ENCODE assay signal across 8 cellular contexts in genomic region chr14:56579345-56580316, GRCh38. TPM values are rescaled to one million over a fixed set of nuclear protein-coding genes. Genes with fewer than 3 reads are reported as not detected.
A peak's percentile ranks its signal among the peaks of the same experiment; 100 is the strongest.
DNase-seq lines count a peak whose midpoint lies in the region; ATAC-seq and TF ChIP-seq lines count a peak whose summit lies in the region.

TMEM260 (plus strand) TSS chr14:56579798; CDS start chr14:56579915, 117 bp downstream.

- no peaks in the 10 kb centered on the region for H3K27me3 ChIP-seq in GM23248 (replicated peaks; ENCODE audit: insufficient read depth)

- peaks cover 14% of the 10 kb centered on the region; the same call in 1 of the 2 replicates for H3K4me1 ChIP-seq in GM23248 (ENCODE audit: insufficient read depth)

- peak; percentile 82 for DNase-seq in EL
- peak; percentile 92 for DNase-seq in GM23248
- peak; percentile 77 to 88 for DNase-seq in Kasumi-1 (lab: John Stamatoyannopoulos, UW)
- DNase-seq in RKO (ENCODE audit: low spot score) = peak; percentile 84
- DNase-seq in activated T-helper 1 cell treated with anti-CD3 and anti-CD28 coated beads, Interleukin-2, amount 50 U/mL, for 16 hours (ENCODE audit: low read depth in 1 of 2, low spot score in 1 of 2) = peak; percentile 80 to 89
- peak; percentile 85 for DNase-seq in fibroblast of mammary gland (ENCODE audit: low read depth)
- DNase-seq in naive thymus-derived CD8-positive, alpha-beta T cell = peak; percentile 81 to 98 (median 90)
- DNase-seq in stimulated activated naive CD4-positive, alpha-beta T cell (lab: John Stamatoyannopoulos, UW) = peak; percentile 78 to 99 (median 90)

- H3K4me1 Mint-ChIP-seq in naive thymus-derived CD8-positive, alpha-beta T cell = peaks cover 26 to 49% (median 45%) of the 10 kb centered on the region in 4 donors

- no peaks in the 10 kb centered on the region for H3F3A ChIP-seq in GM23248 (ENCODE audit: insufficient read depth)

- POLR2A ChIA-PET in naive thymus-derived CD8-positive, alpha-beta T cell (lab: Charles Lee) = interaction anchor here (0.5 to 1.6 kb wide), 9 partner anchors 11 to 1848 kb away, joined by 3 to 11 read pairs (median 4); partner anchors contain the start of genes AP5M1, EXOC5, KIAA0586 and NAA30

- H2AFZ ChIP-seq in GM23248 = peak within 1 kb of the TSS; percentile 96

- peak within 1 kb of the TSS; percentile 87 to 98 (median 94) for H3K4me3 Mint-ChIP-seq in naive thymus-derived CD8-positive, alpha-beta T cell

- WGBS in GM23248 (ENCODE audit: low coverage in 1 of 2, low lambda C conversion rate in 2 of 2, missing lambda C conversion rate in 2 of 2), 2 experiments = 0 to 1% methylated on average over 37 to 50 of the region's 64 CpGs

- peak; percentile 89 for ATAC-seq in naive thymus-derived CD8-positive, alpha-beta T cell

- H3K9ac ChIP-seq in GM23248 = peak within 1 kb of the TSS; percentile 91

- no peaks in the 10 kb centered on the region for H3K9me3 ChIP-seq in GM23248 (ENCODE audit: low read depth)

- TF ChIP-seq CTCF in fibroblast of mammary gland (conservative IDR thresholded peaks at IDR 0.05; ENCODE audit: control insufficient read depth, insufficient read depth, low read depth, low read length) = peak; percentile 89

- H3K9me3 Mint-ChIP-seq in naive thymus-derived CD8-positive, alpha-beta T cell = no peaks in the 10 kb centered on the region

- peak within 1 kb of the TSS; percentile 100 for H3K4me2 ChIP-seq in GM23248 (ENCODE audit: unreplicated experiment)

- peak within 1 kb of the TSS; percentile 51 for H3K27ac ChIP-seq in GM23248

- H3K4me3 ChIP-seq in GM23248 = peak within 1 kb of the TSS; percentile 99
- peak within 1 kb of the TSS; percentile 94 for H3K4me3 ChIP-seq in fibroblast of mammary gland (ENCODE audit: control insufficient read depth, low read depth, low read length)

- in situ Hi-C loops in GM23248 (cut with MboI) = no loop called here

- no peaks in the 10 kb centered on the region for H3K36me3 Mint-ChIP-seq in naive thymus-derived CD8-positive, alpha-beta T cell

- H3K27me3 Mint-ChIP-seq in naive thymus-derived CD8-positive, alpha-beta T cell = no peaks in the 10 kb centered on the region

- no peaks in the 10 kb centered on the region for H3K9me2 ChIP-seq in GM23248 (ENCODE audit: insufficient read depth)

- no peaks in the 10 kb centered on the region for H3K36me3 ChIP-seq in GM23248 (ENCODE audit: low read depth)

- H3K79me2 ChIP-seq in GM23248 (ENCODE audit: insufficient read depth) = peaks cover 50% of the 10 kb centered on the region

- peak within 1 kb of the TSS; percentile 79 to 98 (median 95) for H3K27ac Mint-ChIP-seq in naive thymus-derived CD8-positive, alpha-beta T cell

- H4K20me1 ChIP-seq in GM23248 (ENCODE audit: insufficient read depth) = no peaks in the 10 kb centered on the region

RNA-seq across cellular contexts. Expression of gene TMEM260, which starts in this region (rescaled TPM):
- total RNA-seq in GM23248 (2014; rRNA removed; shearing (Covaris generic)) = 16.1 and 19.6 TPM in 2 replicates
- polyA plus RNA-seq in GM23248 (2016; fragmentation: Nextera tagmentation; extraction: Ambion mirVana) = 14.2 and 15.4 TPM in 2 replicates
- total RNA-seq in naive thymus-derived CD8-positive, alpha-beta T cell = 10 to 100 TPM; 31.0 to 33.3 TPM
- polyA plus RNA-seq in naive thymus-derived CD8-positive, alpha-beta T cell = 10 to 100 TPM in 2 of 3 donors, 1 to 10 TPM in 1; 8.9 to 12.2 (median 10.7) TPM

Comparison
In these comparisons a context has a peak if more than half of its experiments do, and no peak if none do; other contexts are left out.
1. Peak in every context shown above with its lines: DNase-seq, ATAC-seq, H3K4me3 ChIP-seq and H3K27ac ChIP-seq.